ENCODE assay signal across 28 cellular contexts in genomic region chr1:157112186-157112867, GRCh38. TPM values are rescaled to one million over a fixed set of nuclear protein-coding genes. Genes with fewer than 3 reads are reported as not detected.
DNase-seq lines count a peak whose midpoint lies in the region; ATAC-seq and TF ChIP-seq lines count a peak whose summit lies in the region.
"Had no signal": no experiment of that assay in that cellular context is flagged by ENCODE, and none has a peak within 500 bp of the region (broad histone marks: within the 10 kb centered on the region; RNA-seq: fewer than 3 reads in every experiment).

No MANE protein-coding gene starts in this region.

- peaks cover 6 to 20% of the 10 kb centered on the region in 2 donors for H3K27me3 Mint-ChIP-seq in natural killer cell treated with Interleukin-12 subunit alpha and Interleukin-12 subunit beta and Interleukin-15 and Interleukin-18, amount 100 ng/mL, for 72 hours
- H3K27me3 Mint-ChIP-seq in natural killer cell (ENCODE audit: low read depth in 2 of 2) = peaks cover 21 to 27% of the 10 kb centered on the region in 2 donors
- peaks cover 23% of the 10 kb centered on the region for H3K27me3 Mint-ChIP-seq in activated T-helper 1 cell treated with anti-CD3 and anti-CD28 coated beads, Interleukin-12 subunit alpha, Interleukin-12 subunit beta, Interleukin-2, Interleukin-4 antibody, amounts not matched to agents 30 ng/mL and 10 ng/mL and 1 ng/mL, durations not matched to agents 14 hours and 24 hours and 36 hours (ENCODE audit: insufficient read depth)

- H3K4me3 Mint-ChIP-seq in natural killer cell treated with Interleukin-12 subunit alpha and Interleukin-12 subunit beta and Interleukin-15 and Interleukin-18, amount 100 ng/mL, for 72 hours = peak overlapping the region; percentile 33
- no peak overlapping the region for H3K4me3 Mint-ChIP-seq in natural killer cell
- H3K4me3 Mint-ChIP-seq in activated T-helper 1 cell treated with anti-CD3 and anti-CD28 coated beads, Interleukin-12 subunit alpha, Interleukin-12 subunit beta, Interleukin-2, Interleukin-4 antibody, amounts not matched to agents 30 ng/mL and 10 ng/mL and 1 ng/mL, durations not matched to agents 14 hours and 24 hours and 36 hours = no peak overlapping the region
- H3K4me3 Mint-ChIP-seq: activated naive CD4-positive, alpha-beta T cell treated with anti-CD3 and anti-CD28 coated beads, Interleukin-2, amount 10 ng/mL, durations not matched to agents 7 days and 5 days; activated T-cell treated with anti-CD3 and anti-CD28 coated beads, Interleukin-2, amount 50 U/mL, for 72 hours; central memory CD8-positive, alpha-beta T cell; type B pancreatic cell had no signal

- no peak for TF ChIP-seq CTCF in natural killer cell (IDR thresholded peaks at IDR 0.05)

- no peaks in the 10 kb centered on the region for H3K36me3 Mint-ChIP-seq in natural killer cell treated with Interleukin-12 subunit alpha and Interleukin-12 subunit beta and Interleukin-15 and Interleukin-18, amount 100 ng/mL, for 72 hours
- no peaks in the 10 kb centered on the region for H3K36me3 Mint-ChIP-seq in natural killer cell
- H3K36me3 Mint-ChIP-seq in activated T-helper 1 cell treated with anti-CD3 and anti-CD28 coated beads, Interleukin-12 subunit alpha, Interleukin-12 subunit beta, Interleukin-2, Interleukin-4 antibody, amounts not matched to agents 30 ng/mL and 10 ng/mL and 1 ng/mL, durations not matched to agents 14 hours and 24 hours and 36 hours (ENCODE audit: low read depth) = no peaks in the 10 kb centered on the region
- H3K36me3 Mint-ChIP-seq: activated naive CD4-positive, alpha-beta T cell treated with anti-CD3 and anti-CD28 coated beads, Interleukin-2, amount 10 ng/mL, durations not matched to agents 7 days and 5 days; type B pancreatic cell had no signal

- no peak for ATAC-seq in natural killer cell treated with Interleukin-12 subunit alpha and Interleukin-12 subunit beta and Interleukin-15 and Interleukin-18, amount 100 ng/mL, for 72 hours
- ATAC-seq in natural killer cell (no peak), left lobe of liver (no peak), HG03108 (IDR thresholded peaks at IDR 0.05; ENCODE audit: unreplicated experiment) (no peak)
- ATAC-seq: activated T-cell treated with anti-CD3 and anti-CD28 coated beads, Interleukin-2, amount 50 U/mL, for 72 hours; gastrocnemius medialis; HCT116 had no signal

- no peak for DNase-seq in natural killer cell treated with Interleukin-12 subunit alpha and Interleukin-12 subunit beta and Interleukin-15 and Interleukin-18, amount 100 ng/mL, for 72 hours (ENCODE audit: low spot score)
- DNase-seq in natural killer cell (no peak), left lobe of liver (ENCODE audit: low spot score) (peak; percentile 27), NCI-H1436 (lab: John Stamatoyannopoulos, UW) (no peak), NK-92 (lab: John Stamatoyannopoulos, UW; ENCODE audit: unreplicated experiment) (no peak)
- DNase-seq in activated T-helper 1 cell treated with anti-CD3 and anti-CD28 coated beads, Interleukin-12 subunit alpha, Interleukin-12 subunit beta, Interleukin-2, Interleukin-4 antibody, amounts not matched to agents 30 ng/mL and 10 ng/mL and 1 ng/mL, durations not matched to agents 14 hours and 24 hours and 36 hours (ENCODE audit: low spot score) = no peak
- DNase-seq in stimulated activated CD4-positive, alpha-beta T cell treated with anti-CD3 and anti-CD28 coated beads, Interleukin-12 subunit alpha, Interleukin-12 subunit beta, amount 100 ng/mL, for 4 hours = no peak
- DNase-seq: activated naive CD4-positive, alpha-beta T cell treated with anti-CD3 and anti-CD28 coated beads, Interleukin-2, amount 10 ng/mL, durations not matched to agents 7 days and 5 days; activated T-cell treated with anti-CD3 and anti-CD28 coated beads, Interleukin-2, amount 50 U/mL, for 72 hours; BE2C; effector CD4-positive, alpha-beta T cell; gastrocnemius medialis; KBM-7; MM.1S; NCI-H1436 treated with DMSO at 0.1 percent for 48 hours; NCI-H2171 treated with DMSO at 0.1 percent for 48 hours; NCI-H526; pancreas; right lobe of liver; stimulated activated CD4-positive, alpha-beta T cell treated with anti-CD3 and anti-CD28 coated beads, Interleukin-15, amount 100 ng/mL, for 24 hours; T-helper 9 cell had no signal

- intact Hi-C loops in natural killer cell (cut with micrococcal nuclease) = no loop called here
- intact Hi-C loops in activated T-helper 1 cell treated with anti-CD3 and anti-CD28 coated beads, Interleukin-12 subunit alpha, Interleukin-12 subunit beta, Interleukin-2, Interleukin-4 antibody, amounts not matched to agents 30 ng/mL and 10 ng/mL and 1 ng/mL, durations not matched to agents 14 hours and 24 hours and 36 hours (cut with micrococcal nuclease) = no loop called here

- peak overlapping the region in 1 of 2 donors; percentile 63 for H3K27ac Mint-ChIP-seq in natural killer cell treated with Interleukin-12 subunit alpha and Interleukin-12 subunit beta and Interleukin-15 and Interleukin-18, amount 100 ng/mL, for 72 hours
- no peak overlapping the region for H3K27ac Mint-ChIP-seq in natural killer cell
- peak overlapping the region; percentile 82 for H3K27ac Mint-ChIP-seq in activated T-helper 1 cell treated with anti-CD3 and anti-CD28 coated beads, Interleukin-12 subunit alpha, Interleukin-12 subunit beta, Interleukin-2, Interleukin-4 antibody, amounts not matched to agents 30 ng/mL and 10 ng/mL and 1 ng/mL, durations not matched to agents 14 hours and 24 hours and 36 hours
- H3K27ac Mint-ChIP-seq: activated naive CD4-positive, alpha-beta T cell treated with anti-CD3 and anti-CD28 coated beads, Interleukin-2, amount 10 ng/mL, durations not matched to agents 7 days and 5 days; activated T-cell treated with anti-CD3 and anti-CD28 coated beads, Interleukin-2, amount 50 U/mL, for 72 hours; type B pancreatic cell had no signal

- H3K9me3 Mint-ChIP-seq in natural killer cell treated with Interleukin-12 subunit alpha and Interleukin-12 subunit beta and Interleukin-15 and Interleukin-18, amount 100 ng/mL, for 72 hours = no peaks in the 10 kb centered on the region
- no peaks in the 10 kb centered on the region for H3K9me3 Mint-ChIP-seq in natural killer cell
- H3K9me3 Mint-ChIP-seq in activated T-helper 1 cell treated with anti-CD3 and anti-CD28 coated beads, Interleukin-12 subunit alpha, Interleukin-12 subunit beta, Interleukin-2, Interleukin-4 antibody, amounts not matched to agents 30 ng/mL and 10 ng/mL and 1 ng/mL, durations not matched to agents 14 hours and 24 hours and 36 hours = no peaks in the 10 kb centered on the region
- H3K9me3 Mint-ChIP-seq: activated naive CD4-positive, alpha-beta T cell treated with anti-CD3 and anti-CD28 coated beads, Interleukin-2, amount 10 ng/mL, durations not matched to agents 7 days and 5 days; activated T-cell treated with anti-CD3 and anti-CD28 coated beads, Interleukin-2, amount 50 U/mL, for 72 hours; central memory CD8-positive, alpha-beta T cell; type B pancreatic cell had no signal

- H3K4me1 Mint-ChIP-seq in natural killer cell treated with Interleukin-12 subunit alpha and Interleukin-12 subunit beta and Interleukin-15 and Interleukin-18, amount 100 ng/mL, for 72 hours (ENCODE audit: low read depth in 2 of 2) = peaks cover 23 to 42% of the 10 kb centered on the region in 2 donors
- no peaks in the 10 kb centered on the region for H3K4me1 Mint-ChIP-seq in natural killer cell
- H3K4me1 Mint-ChIP-seq in activated T-helper 1 cell treated with anti-CD3 and anti-CD28 coated beads, Interleukin-12 subunit alpha, Interleukin-12 subunit beta, Interleukin-2, Interleukin-4 antibody, amounts not matched to agents 30 ng/mL and 10 ng/mL and 1 ng/mL, durations not matched to agents 14 hours and 24 hours and 36 hours (ENCODE audit: low read depth) = peaks cover 15% of the 10 kb centered on the region
- H3K4me1 Mint-ChIP-seq: central memory CD8-positive, alpha-beta T cell had no signal

RNA-seq across cellular contexts. Expression of gene ETV3L, which starts 12.7 kb away (rescaled TPM):
- 1 to 10 TPM; 1.7 to 3.6 TPM for total RNA-seq in natural killer cell treated with Interleukin-12 subunit alpha and Interleukin-12 subunit beta and Interleukin-15 and Interleukin-18, amount 100 ng/mL, for 72 hours
- not detected for total RNA-seq in natural killer cell
- not detected in 2 replicates for total RNA-seq in activated T-helper 1 cell treated with anti-CD3 and anti-CD28 coated beads, Interleukin-12 subunit alpha, Interleukin-12 subunit beta, Interleukin-2, Interleukin-4 antibody, amounts not matched to agents 30 ng/mL and 10 ng/mL and 1 ng/mL, durations not matched to agents 14 hours and 24 hours and 36 hours
- total RNA-seq in left lobe of liver = not detected
- total RNA-seq: activated T-cell treated with anti-CD3 and anti-CD28 coated beads, Interleukin-2, amount 50 U/mL, for 72 hours; gastrocnemius medialis; kidney epithelial cell; lung microvascular endothelial cell; myocyte; pancreas; right lobe of liver had no signal

RNA-seq across cellular contexts. Expression of gene ETV3, which starts 25.9 kb away (rescaled TPM):
- total RNA-seq in natural killer cell treated with Interleukin-12 subunit alpha and Interleukin-12 subunit beta and Interleukin-15 and Interleukin-18, amount 100 ng/mL, for 72 hours = 10 to 100 TPM; 45.8 to 63.0 TPM
- total RNA-seq in natural killer cell = 100 to 1,000 TPM in 1 of 3 donors, 10 to 100 TPM in 2; 58.3 to 101 (median 76.6) TPM
- 47.6 and 51.3 TPM in 2 replicates for total RNA-seq in activated T-helper 1 cell treated with anti-CD3 and anti-CD28 coated beads, Interleukin-12 subunit alpha, Interleukin-12 subunit beta, Interleukin-2, Interleukin-4 antibody, amounts not matched to agents 30 ng/mL and 10 ng/mL and 1 ng/mL, durations not matched to agents 14 hours and 24 hours and 36 hours
- total RNA-seq in left lobe of liver = 6.0 TPM
